Comparison of ENCODE assay signal across 20 cellular contexts in genomic region chr7:43761919-43762318, GRCh38. TPM values are rescaled to one million over a fixed set of nuclear protein-coding genes. Genes with fewer than 3 reads are reported as not detected.
DNase-seq lines count a peak whose midpoint lies in the region; ATAC-seq and TF ChIP-seq lines count a peak whose summit lies in the region.
"Had no signal": no experiment of that assay in that cellular context is flagged by ENCODE, and none has a peak within 500 bp of the region (broad histone marks: within the 10 kb centered on the region; RNA-seq: fewer than 3 reads in every experiment).

No MANE protein-coding gene starts in this region.

- DNase-seq in CD1c-positive myeloid dendritic cell (ENCODE audit: extremely low spot score): peak; percentile 54
- peak; percentile 26 for DNase-seq in RPMI8226
- peak; percentile 42 for DNase-seq in esophagus muscularis mucosa (ENCODE audit: extremely low spot score)
- DNase-seq in activated CD8-positive, alpha-beta T cell treated with anti-CD3 and anti-CD28 coated beads for 36 hours: no peak
- DNase-seq: activated CD4-positive, alpha-beta T cell treated with anti-CD3 and anti-CD28 coated beads, Interleukin-2, amount 50 U/mL, for 48 hours; activated naive CD4-positive, alpha-beta T cell treated with anti-CD3 and anti-CD28 coated beads, Interleukin-2, amount 10 ng/mL, durations not matched to agents 7 days and 5 days; activated T-cell treated with anti-CD3 and anti-CD28 coated beads, Interleukin-2, amount 50 U/mL, for 24 hours; aorta; DND-41; mucosa of descending colon; NCI-H1417; OCI-M1; retina; T-helper 2 cell; WERI-Rb-1 had no signal

- POLR2A ChIA-PET in activated CD8-positive, alpha-beta T cell treated with anti-CD3 and anti-CD28 coated beads for 36 hours (lab: Charles Lee): no interaction called here

- CTCF ChIA-PET in activated CD8-positive, alpha-beta T cell treated with anti-CD3 and anti-CD28 coated beads for 36 hours (lab: Charles Lee): interaction anchor here (0.8 to 1.4 kb wide), 4 partner anchors 37 to 179 kb away, joined by 3 to 4 read pairs (median 3); partner anchors contain the start of gene STK17A

- H3K9me3 Mint-ChIP-seq in nephron: no peaks in the 10 kb centered on the region
- H3K9me3 Mint-ChIP-seq in activated CD8-positive, alpha-beta T cell treated with anti-CD3 and anti-CD28 coated beads for 36 hours: no peaks in the 10 kb centered on the region
- H3K9me3 Mint-ChIP-seq: activated naive CD4-positive, alpha-beta T cell treated with anti-CD3 and anti-CD28 coated beads, Interleukin-2, amount 10 ng/mL, durations not matched to agents 7 days and 5 days; activated T-cell treated with anti-CD3 and anti-CD28 coated beads, Interleukin-2, amount 50 U/mL, for 24 hours had no signal

- H3K4me1 ChIP-seq in esophagus muscularis mucosa: peaks cover 7 to 64% (median 59%) of the 10 kb centered on the region in 4 donors

- no peaks in the 10 kb centered on the region for H3K27me3 ChIP-seq in esophagus muscularis mucosa

- TF ChIP-seq EP300 in esophagus muscularis mucosa (IDR thresholded peaks at IDR 0.05): no peak

- TF ChIP-seq CTCF in esophagus muscularis mucosa (IDR thresholded peaks at IDR 0.05) (no peak), nephron (IDR thresholded peaks at IDR 0.05; ENCODE audit: unreplicated experiment in 3 of 3) (no peak)
- TF ChIP-seq CTCF in activated CD8-positive, alpha-beta T cell treated with anti-CD3 and anti-CD28 coated beads for 36 hours (IDR thresholded peaks at IDR 0.05): no peak

- ATAC-seq in GM21515 (IDR thresholded peaks at IDR 0.05; ENCODE audit: unreplicated experiment) (no peak), GM19395 (IDR thresholded peaks at IDR 0.05; ENCODE audit: unreplicated experiment) (no peak), HG03342 (IDR thresholded peaks at IDR 0.05; ENCODE audit: unreplicated experiment) (no peak)
- no peak for ATAC-seq in activated CD8-positive, alpha-beta T cell treated with anti-CD3 and anti-CD28 coated beads for 36 hours
- ATAC-seq: mucosa of descending colon had no signal

- intact Hi-C loops in esophagus muscularis mucosa (cut with DNase I): loop anchor here (2.0 kb wide), 1 partner anchor 33 kb away; the partner anchor contains the start of gene COA1
- intact Hi-C loops in activated CD8-positive, alpha-beta T cell treated with anti-CD3 and anti-CD28 coated beads for 36 hours (cut with micrococcal nuclease): no loop called here

- H3K4me3 ChIP-seq in esophagus muscularis mucosa: no peak overlapping the region
- H3K4me3 ChIP-seq: mucosa of descending colon had no signal

- H3K4me1 Mint-ChIP-seq in nephron: peaks cover 44% of the 10 kb centered on the region
- peaks cover 47% of the 10 kb centered on the region for H3K4me1 Mint-ChIP-seq in activated CD8-positive, alpha-beta T cell treated with anti-CD3 and anti-CD28 coated beads for 36 hours (ENCODE audit: low read depth)

- H3K4me3 Mint-ChIP-seq in nephron: peak overlapping the region in 1 of 3 experiments; percentile 65
- no peak overlapping the region for H3K4me3 Mint-ChIP-seq in activated CD8-positive, alpha-beta T cell treated with anti-CD3 and anti-CD28 coated beads for 36 hours
- H3K4me3 Mint-ChIP-seq: activated naive CD4-positive, alpha-beta T cell treated with anti-CD3 and anti-CD28 coated beads, Interleukin-2, amount 10 ng/mL, durations not matched to agents 7 days and 5 days; activated T-cell treated with anti-CD3 and anti-CD28 coated beads, Interleukin-2, amount 50 U/mL, for 24 hours had no signal

- TF ChIP-seq POLR2A in esophagus muscularis mucosa (IDR thresholded peaks at IDR 0.05; ENCODE audit: low read depth): no peak

- H3K27ac Mint-ChIP-seq in nephron: peak overlapping the region; percentile 14 to 51 (median 41)
- no peak overlapping the region for H3K27ac Mint-ChIP-seq in activated CD8-positive, alpha-beta T cell treated with anti-CD3 and anti-CD28 coated beads for 36 hours
- H3K27ac Mint-ChIP-seq: activated naive CD4-positive, alpha-beta T cell treated with anti-CD3 and anti-CD28 coated beads, Interleukin-2, amount 10 ng/mL, durations not matched to agents 7 days and 5 days; activated T-cell treated with anti-CD3 and anti-CD28 coated beads, Interleukin-2, amount 50 U/mL, for 24 hours had no signal

- H3K9me3 ChIP-seq in esophagus muscularis mucosa: no peaks in the 10 kb centered on the region
- H3K9me3 ChIP-seq: mucosa of descending colon had no signal

- H3K36me3 ChIP-seq in esophagus muscularis mucosa: no peaks in the 10 kb centered on the region
- H3K36me3 ChIP-seq: WERI-Rb-1 had no signal

- H3K27ac ChIP-seq in esophagus muscularis mucosa (replicated peaks in 1 of 4): peak overlapping the region in 1 of 4 donors; percentile 8
- H3K27ac ChIP-seq: KMS-11, WERI-Rb-1 had no signal

- H3K36me3 Mint-ChIP-seq in nephron (ENCODE audit: low read depth): no peaks in the 10 kb centered on the region
- no peaks in the 10 kb centered on the region for H3K36me3 Mint-ChIP-seq in activated CD8-positive, alpha-beta T cell treated with anti-CD3 and anti-CD28 coated beads for 36 hours (ENCODE audit: low read depth)

- H3K27me3 Mint-ChIP-seq in nephron (ENCODE audit: low read depth): peaks cover 7% of the 10 kb centered on the region
- H3K27me3 Mint-ChIP-seq in activated CD8-positive, alpha-beta T cell treated with anti-CD3 and anti-CD28 coated beads for 36 hours: peaks cover 8% of the 10 kb centered on the region

- WGBS in esophagus muscularis mucosa: 39% methylated on average over 1 of the region's 1 CpG

RNA-seq across cellular contexts. Expression of gene BLVRA, which starts 3.4 kb away (rescaled TPM):
- total RNA-seq in esophagus muscularis mucosa: 100 to 1,000 TPM in 1 of 4 donors, 10 to 100 TPM in 3; 84.8 to 102 (median 92.8) TPM
- 10 to 100 TPM; 30.9 to 34.2 TPM for total RNA-seq in activated CD8-positive, alpha-beta T cell treated with anti-CD3 and anti-CD28 coated beads for 36 hours

RNA-seq across cellular contexts. Expression of gene COA1, which starts 32.6 kb away (rescaled TPM):
- total RNA-seq in esophagus muscularis mucosa: 10 to 100 TPM; 26.1 to 49.0 (median 30.9) TPM
- total RNA-seq in activated CD8-positive, alpha-beta T cell treated with anti-CD3 and anti-CD28 coated beads for 36 hours: 10 to 100 TPM; 78.8 to 85.6 TPM
